12 cellular contexts compared by ENCODE assay signal in genomic region chr7:29956477-29956836, GRCh38. TPM values are rescaled to one million over a fixed set of nuclear protein-coding genes. Genes with fewer than 3 reads are reported as not detected.
DNase-seq lines count a peak whose midpoint lies in the region; ATAC-seq and TF ChIP-seq lines count a peak whose summit lies in the region.
"Had no signal": no experiment of that assay in that cellular context is flagged by ENCODE, and none has a peak within 500 bp of the region (broad histone marks: within the 10 kb centered on the region; RNA-seq: fewer than 3 reads in every experiment).

No MANE protein-coding gene starts in this region.

- peak; percentile 13 to 30 for ATAC-seq in activated T-cell treated with anti-CD3 and anti-CD28 coated beads, Interleukin-2, amount 50 U/mL, for 72 hours (replicated peaks in 1 of 2)
- ATAC-seq in GM21717 (IDR thresholded peaks at IDR 0.05; ENCODE audit: unreplicated experiment) (peak; percentile 27), PC-3 (no peak)

- no TSS peak for BruUV-seq in PC-3 (replicated peaks; lab: Mats Ljungman, UMichigan)

- H3K4me3 ChIP-seq in HUES6 (ENCODE audit: low read depth, low read length) (no peak overlapping the region), PC-3 (ENCODE audit: low read length) (no peak overlapping the region), MG63 (no peak overlapping the region)

- H3K9me2 ChIP-seq in PC-3 (replicated peaks; ENCODE audit: low read length), result no peaks in the 10 kb centered on the region

- no peaks in the 10 kb centered on the region for H3K79me2 ChIP-seq in PC-3 (ENCODE audit: low read length)

- H3K9me3 Mint-ChIP-seq in activated T-cell treated with anti-CD3 and anti-CD28 coated beads, Interleukin-2, amount 50 U/mL, for 72 hours, result no peaks in the 10 kb centered on the region
- H3K9me3 Mint-ChIP-seq in progenitor cell of endocrine pancreas (ENCODE audit: low read depth), result no peaks in the 10 kb centered on the region

- DNase-seq in activated T-cell treated with anti-CD3 and anti-CD28 coated beads, Interleukin-2, amount 50 U/mL, for 72 hours, result no peak
- no peak for DNase-seq in activated T-cell treated with anti-CD3 and anti-CD28 coated beads, Interleukin-2, amount 50 U/mL, for 48 hours
- DNase-seq in progenitor cell of endocrine pancreas (ENCODE audit: low spot score, unreplicated experiment) (no peak), PC-3 (no peak), MG63 (no peak)
- DNase-seq in activated CD4-positive, CD25-positive, alpha-beta regulatory T cell treated with anti-CD3 and anti-CD28 coated beads, Interleukin-2, amount 50 U/mL, for 72 hours, result no peak
- DNase-seq: kidney glomerular epithelial cell, NCI-H146, Right ventricle myocardium superior had no signal

- H3K27me3 ChIP-seq in HUES6 (ENCODE audit: control insufficient read depth, insufficient read depth, low read length) (no peaks in the 10 kb centered on the region), PC-3 (ENCODE audit: low read length) (no peaks in the 10 kb centered on the region), MG63 (no peaks in the 10 kb centered on the region)

- H3K4me1 Mint-ChIP-seq in activated T-cell treated with anti-CD3 and anti-CD28 coated beads, Interleukin-2, amount 50 U/mL, for 72 hours (ENCODE audit: low read depth), result peaks cover 18% of the 10 kb centered on the region
- H3K4me1 Mint-ChIP-seq in progenitor cell of endocrine pancreas (ENCODE audit: low read depth), result peaks cover 31% of the 10 kb centered on the region

- peaks cover 58% of the 10 kb centered on the region for H3K36me3 ChIP-seq in HUES6 (ENCODE audit: control insufficient read depth, insufficient read depth, low read length)
- H3K36me3 ChIP-seq in PC-3 (ENCODE audit: low read depth, low read length), result peaks cover 11% of the 10 kb centered on the region; the same call in 1 of the 2 replicates
- peaks cover 8% of the 10 kb centered on the region for H3K36me3 ChIP-seq in MG63

- H3K27ac Mint-ChIP-seq in activated T-cell treated with anti-CD3 and anti-CD28 coated beads, Interleukin-2, amount 50 U/mL, for 72 hours, result no peak overlapping the region
- peak overlapping the region; percentile 94 for H3K27ac Mint-ChIP-seq in progenitor cell of endocrine pancreas

- no peak overlapping the region for H2AFZ ChIP-seq in PC-3 (ENCODE audit: low read length)

- peaks cover 4% of the 10 kb centered on the region for H3K27me3 Mint-ChIP-seq in activated T-cell treated with anti-CD3 and anti-CD28 coated beads, Interleukin-2, amount 50 U/mL, for 72 hours (ENCODE audit: low read depth)
- H3K27me3 Mint-ChIP-seq in progenitor cell of endocrine pancreas, result no peaks in the 10 kb centered on the region

- no peaks in the 10 kb centered on the region for H3K36me3 Mint-ChIP-seq in activated T-cell treated with anti-CD3 and anti-CD28 coated beads, Interleukin-2, amount 50 U/mL, for 72 hours (ENCODE audit: insufficient read depth in 2 of 2)
- peaks cover 15% of the 10 kb centered on the region for H3K36me3 Mint-ChIP-seq in progenitor cell of endocrine pancreas (ENCODE audit: insufficient read depth)

- no peak overlapping the region for H3K4me2 ChIP-seq in PC-3 (ENCODE audit: low read length)
- H3K4me2 ChIP-seq: KMS-11 had no signal

- H3K4me3 Mint-ChIP-seq in activated T-cell treated with anti-CD3 and anti-CD28 coated beads, Interleukin-2, amount 50 U/mL, for 72 hours, result peak overlapping the region; percentile 8 to 50
- H3K4me3 Mint-ChIP-seq in progenitor cell of endocrine pancreas (ENCODE audit: low read depth), result peak overlapping the region; percentile 17

- 0 out of 2 replicates have a peak overlapping the region, but pooled peaks have one; percentile 1 for H3K27ac ChIP-seq in HUES6 (ENCODE audit: low read depth, low read length)
- no peak overlapping the region for H3K27ac ChIP-seq in PC-3 (ENCODE audit: low read length)
- H3K27ac ChIP-seq: KMS-11 had no signal

- TF ChIP-seq CTCF in progenitor cell of endocrine pancreas (IDR thresholded peaks at IDR 0.05; ENCODE audit: unreplicated experiment) (no peak), PC-3 (conservative IDR thresholded peaks at IDR 0.05; ENCODE audit: low read depth, low read length) (no peak)

- CTCF ChIA-PET in PC-3 (lab: Charles Lee), result no interaction called here

- H3K9me3 ChIP-seq in HUES6 (ENCODE audit: control insufficient read depth, insufficient read depth, low read depth, low read length), result no peaks in the 10 kb centered on the region
- H3K9me3 ChIP-seq in PC-3 (ENCODE audit: low read length), result no peaks in the 10 kb centered on the region
- no peaks in the 10 kb centered on the region; the same call in 1 of the 2 replicates for H3K9me3 ChIP-seq in MG63

- intact Hi-C loops in PC-3 (cut with micrococcal nuclease), result no loop called here

- no peaks in the 10 kb centered on the region for H4K20me1 ChIP-seq in PC-3 (ENCODE audit: low read length)

- POLR2A ChIA-PET in PC-3 (lab: Charles Lee; ENCODE audit: unreplicated experiment), result no interaction called here

- H3K9ac ChIP-seq in HUES6 (ENCODE audit: low read length) (no peak overlapping the region), PC-3 (ENCODE audit: low read length) (no peak overlapping the region)
- H3K9ac ChIP-seq: KMS-11 had no signal

- H3K4me1 ChIP-seq in HUES6 (ENCODE audit: control insufficient read depth, insufficient read depth, low read length) (peaks cover 18% of the 10 kb centered on the region; the same call in 1 of the 2 replicates), PC-3 (ENCODE audit: insufficient read depth, low read length) (no peaks in the 10 kb centered on the region)

- H3F3A ChIP-seq in PC-3 (ENCODE audit: low read length, unreplicated experiment), result no peaks in the 10 kb centered on the region

RNA-seq across cellular contexts. Expression of gene SCRN1, which starts 33.1 kb away (rescaled TPM):
- total RNA-seq in activated T-cell treated with anti-CD3 and anti-CD28 coated beads, Interleukin-2, amount 50 U/mL, for 72 hours, result 10 to 100 TPM; 10.3 to 14.0 TPM
- total RNA-seq in progenitor cell of endocrine pancreas (53.4 and 60.4 TPM in 2 replicates), PC-3 (2014; rRNA removed) (33.9 and 37.9 TPM in 2 replicates)
- total RNA-seq in MG63 (2014; rRNA removed; shearing (Covaris generic); ENCODE audit: low replicate concordance), result 29.0 and 35.7 TPM in 2 replicates
